7 cellular contexts compared by ENCODE assay signal in genomic region chr12:1553987-1554982, GRCh38. TPM values are rescaled to one million over a fixed set of nuclear protein-coding genes. Genes with fewer than 3 reads are reported as not detected.
DNase-seq lines count a peak whose midpoint lies in the region; ATAC-seq and TF ChIP-seq lines count a peak whose summit lies in the region.

No MANE protein-coding gene starts in this region.

- H3K4me1 ChIP-seq in ovary (ENCODE audit: insufficient read depth), result no peaks in the 10 kb centered on the region
- H3K4me1 ChIP-seq in left ventricle myocardium inferior, result no peaks in the 10 kb centered on the region

- H3K36me3 ChIP-seq in ovary, result no peaks in the 10 kb centered on the region
- no peaks in the 10 kb centered on the region for H3K36me3 ChIP-seq in left ventricle myocardium inferior

- intact Hi-C loops in ovary (cut with DNase I), result no loop called here
- intact Hi-C loops in left ventricle myocardium inferior (cut with micrococcal nuclease), result no loop called here

- peak; percentile 56 for DNase-seq in stimulated activated CD4-positive, alpha-beta T cell treated with anti-CD3 and anti-CD28 coated beads, Interleukin-1b, Interleukin-23, amount 100 ng/mL, for 48 hours
- no peak for DNase-seq in NOMO-1 treated with dmso at 0.1 percent for 144 hours (lab: John Stamatoyannopoulos, UW; ENCODE audit: unreplicated experiment)
- DNase-seq in ovary, result no peak
- DNase-seq in left ventricle myocardium inferior, result no peak

- TF ChIP-seq CTCF in ovary (IDR thresholded peaks at IDR 0.05) (no peak), left ventricle myocardium inferior (IDR thresholded peaks at IDR 0.05; ENCODE audit: borderline replicate concordance) (no peak)

- TF ChIP-seq EP300 in ovary (IDR thresholded peaks at IDR 0.05), result no peak

- WGBS in ovary, 3 donors, result 80 to 84% (median 83%) methylated on average over 14 of the region's 14 CpGs

- no peak for TF ChIP-seq POLR2A in ovary (IDR thresholded peaks at IDR 0.05)

- H3K27me3 ChIP-seq in ovary (no peaks in the 10 kb centered on the region), left ventricle myocardium inferior (ENCODE audit: low read depth) (no peaks in the 10 kb centered on the region)

- no peak overlapping the region for H3K27ac ChIP-seq in ovary
- H3K27ac ChIP-seq in left ventricle myocardium inferior (replicated peaks), result no peak overlapping the region

- H3K9me3 ChIP-seq in ovary, result no peaks in the 10 kb centered on the region
- no peaks in the 10 kb centered on the region for H3K9me3 ChIP-seq in left ventricle myocardium inferior (replicated peaks)

- H3K4me3 ChIP-seq in ovary (no peak overlapping the region), left ventricle myocardium inferior (no peak overlapping the region)

- ATAC-seq in GM18907 (IDR thresholded peaks at IDR 0.05; ENCODE audit: unreplicated experiment) (peak; percentile 94), GM21529 (IDR thresholded peaks at IDR 0.05; ENCODE audit: unreplicated experiment) (peak; percentile 98), HG03469 (IDR thresholded peaks at IDR 0.05; ENCODE audit: unreplicated experiment) (peak; percentile 91)

RNA-seq across cellular contexts. Expression of gene FBXL14, which starts 40.1 kb away (rescaled TPM):
- total RNA-seq in ovary (10 to 100 TPM in 5 of 7 donors, 1 to 10 TPM in 2; 8.3 to 16.2 (median 12.0) TPM), left ventricle myocardium inferior (6.8 TPM)
- polyA plus RNA-seq in ovary, result 10 to 100 TPM in 1 of 2 donors, 1 to 10 TPM in 1; 1.3 to 10.8 TPM
